Comparison of ENCODE assay signal across 20 cellular contexts in genomic region chr7:140873473-140873872, GRCh38. TPM values are rescaled to one million over a fixed set of nuclear protein-coding genes. Genes with fewer than 3 reads are reported as not detected.
DNase-seq lines count a peak whose midpoint lies in the region; ATAC-seq, FAIRE-seq and TF ChIP-seq lines count a peak whose summit lies in the region.
"Had no signal": no experiment of that assay in that cellular context is flagged by ENCODE, and none has a peak within 500 bp of the region (broad histone marks: within the 10 kb centered on the region; RNA-seq: fewer than 3 reads in every experiment).

No MANE protein-coding gene starts in this region.

- no peaks in the 10 kb centered on the region for H3K36me3 ChIP-seq in Caco-2 (ENCODE audit: control insufficient read depth, insufficient read depth, low read length)
- H3K36me3 ChIP-seq: HAP-1, Peyer's patch had no signal

- H3K4me1 ChIP-seq in Caco-2: no peaks in the 10 kb centered on the region
- H3K4me1 ChIP-seq: Peyer's patch had no signal

- POLR2A ChIA-PET in Caco-2 (lab: Charles Lee): no interaction called here

- H3K9me3 Mint-ChIP-seq in Caco-2 (ENCODE audit: unreplicated experiment) (no peaks in the 10 kb centered on the region), memory B cell (peaks cover 4% of the 10 kb centered on the region)
- H3K9me3 Mint-ChIP-seq in dendritic cell treated with granulocyte-macrophage colony-stimulating factor and Interleukin-4, amounts not matched to agents 40 ng/mL and 50 ng/mL, for 4 days: peaks cover 8% of the 10 kb centered on the region

- CTCF ChIA-PET in Caco-2 (lab: Charles Lee): no interaction called here

- peak; percentile 35 for FAIRE-seq in GM12891 (lab: Jason Lieb, UNC)
- FAIRE-seq: HTR-8/SVneo had no signal

- peaks cover 15% of the 10 kb centered on the region for H3K36me3 Mint-ChIP-seq in Caco-2 (ENCODE audit: insufficient read depth, unreplicated experiment)
- peaks cover 14% of the 10 kb centered on the region for H3K36me3 Mint-ChIP-seq in dendritic cell treated with granulocyte-macrophage colony-stimulating factor and Interleukin-4, amounts not matched to agents 40 ng/mL and 50 ng/mL, for 4 days (ENCODE audit: low read depth)
- H3K36me3 Mint-ChIP-seq in memory B cell: peaks cover 11% of the 10 kb centered on the region

- no peak overlapping the region for H3K4me3 Mint-ChIP-seq in Caco-2 (ENCODE audit: unreplicated experiment)
- no peak overlapping the region for H3K4me3 Mint-ChIP-seq in dendritic cell treated with granulocyte-macrophage colony-stimulating factor and Interleukin-4, amounts not matched to agents 40 ng/mL and 50 ng/mL, for 4 days
- no peak overlapping the region for H3K4me3 Mint-ChIP-seq in memory B cell
- H3K4me3 Mint-ChIP-seq: CD4-positive, CD25-positive, alpha-beta regulatory T cell had no signal

- peak overlapping the region; percentile 27 for H3K27ac Mint-ChIP-seq in Caco-2 (ENCODE audit: unreplicated experiment)
- H3K27ac Mint-ChIP-seq in dendritic cell treated with granulocyte-macrophage colony-stimulating factor and Interleukin-4, amounts not matched to agents 40 ng/mL and 50 ng/mL, for 4 days: peak overlapping the region; percentile 37
- peak overlapping the region; percentile 1 for H3K27ac Mint-ChIP-seq in memory B cell
- H3K27ac Mint-ChIP-seq: CD4-positive, CD25-positive, alpha-beta regulatory T cell had no signal

- DNase-seq in Caco-2: no peak
- no peak for DNase-seq in GM12891 (ENCODE audit: insufficient read length, low spot score)
- DNase-seq in memory B cell (ENCODE audit: low spot score in 2 of 2): no peak
- no peak for DNase-seq in NCI-H2196 (lab: John Stamatoyannopoulos, UW; ENCODE audit: unreplicated experiment)
- DNase-seq: CD4-positive, CD25-positive, alpha-beta regulatory T cell; COR-L47; DMS 273 treated with DMSO at 0.1 percent for 48 hours; DMS79 treated with DMSO at 0.1 percent for 48 hours; NCI-H1105; NCI-H146; NCI-H2029 treated with DMSO at 0.1 percent for 48 hours; NCI-H524 treated with DMSO at 0.1 percent for 48 hours; NCI-H82; Peyer's patch had no signal

- BruUV-seq in Caco-2 (replicated peaks; lab: Mats Ljungman, UMichigan): no TSS peak

- no peaks in the 10 kb centered on the region for H3K27me3 Mint-ChIP-seq in Caco-2 (ENCODE audit: insufficient read depth, unreplicated experiment)
- no peaks in the 10 kb centered on the region for H3K27me3 Mint-ChIP-seq in dendritic cell treated with granulocyte-macrophage colony-stimulating factor and Interleukin-4, amounts not matched to agents 40 ng/mL and 50 ng/mL, for 4 days
- H3K27me3 Mint-ChIP-seq in memory B cell: no peaks in the 10 kb centered on the region
- H3K27me3 Mint-ChIP-seq: CD4-positive, CD25-positive, alpha-beta regulatory T cell had no signal

- H3K4me1 Mint-ChIP-seq in Caco-2 (ENCODE audit: low read depth, unreplicated experiment) (no peaks in the 10 kb centered on the region), memory B cell (peaks cover 14% of the 10 kb centered on the region)
- peaks cover 13% of the 10 kb centered on the region for H3K4me1 Mint-ChIP-seq in dendritic cell treated with granulocyte-macrophage colony-stimulating factor and Interleukin-4, amounts not matched to agents 40 ng/mL and 50 ng/mL, for 4 days (ENCODE audit: low read depth)

- no peaks in the 10 kb centered on the region for H3K27me3 ChIP-seq in Caco-2 (replicated peaks; ENCODE audit: control insufficient read depth, insufficient read depth, low read length)
- H3K27me3 ChIP-seq: Peyer's patch had no signal

- no peak for ATAC-seq in memory B cell (ENCODE audit: low read depth)
- no peak for ATAC-seq in HG03135 (IDR thresholded peaks at IDR 0.05; ENCODE audit: unreplicated experiment)
- no peak for ATAC-seq in HG03097 (IDR thresholded peaks at IDR 0.05; ENCODE audit: low FRiP score, unreplicated experiment)
- no peak for ATAC-seq in GM18909 (IDR thresholded peaks at IDR 0.05; ENCODE audit: poor library complexity, unreplicated experiment)

- intact Hi-C loops in Caco-2 (cut with micrococcal nuclease; ENCODE audit: unreplicated experiment): no loop called here
- intact Hi-C loops in dendritic cell treated with granulocyte-macrophage colony-stimulating factor and Interleukin-4, amounts not matched to agents 40 ng/mL and 50 ng/mL, for 4 days (cut with micrococcal nuclease): no loop called here

- TF ChIP-seq CTCF in Caco-2 (IDR thresholded peaks at IDR 0.05; ENCODE audit: insufficient read depth in 1 of 2, low read depth in 1 of 2, low read length in 1 of 2, severe bottlenecking in 1 of 2, unreplicated experiment in 1 of 2): no peak

- no peaks in the 10 kb centered on the region for H3K9me3 ChIP-seq in Caco-2
- H3K9me3 ChIP-seq: HAP-1, Peyer's patch had no signal

- no peak for TF ChIP-seq POLR2A in GM12891 (IDR thresholded peaks at IDR 0.05; ENCODE audit: low read depth, low read length)

- no peak overlapping the region for H3K4me3 ChIP-seq in Caco-2 (ENCODE audit: low read depth, low read length)
- H3K4me3 ChIP-seq: HAP-1, Peyer's patch had no signal

TF ChIP-seq in GM12891, 5 proteins besides CTCF, POLR2A, EP300 and RAD21:
- TF ChIP-seq POU2F2 (IDR thresholded peaks at IDR 0.05; ENCODE audit: low read depth, low read length) (no peak), TAF1 (IDR thresholded peaks at IDR 0.05; ENCODE audit: low read depth, low read length) (no peak), POLR2AphosphoS5 (IDR thresholded peaks at IDR 0.05; ENCODE audit: low read depth, low read length) (no peak), PAX5 (IDR thresholded peaks at IDR 0.05; ENCODE audit: insufficient read depth, low read length, severe bottlenecking) (no peak), SPI1 (IDR thresholded peaks at IDR 0.05; ENCODE audit: low read depth, low read length) (no peak)

RNA-seq across cellular contexts. Expression of gene BRAF, which starts 51.3 kb away (rescaled TPM):
- 38.5 and 44.6 TPM in 2 replicates for total RNA-seq in Caco-2 (2022)
- 7.0 TPM for polyA plus RNA-seq in GM12891 (2012; ENCODE audit: low read depth, missing spikeins)
